Comparison of ENCODE assay signal across 1 cellular context in the genomic region with DNA sequence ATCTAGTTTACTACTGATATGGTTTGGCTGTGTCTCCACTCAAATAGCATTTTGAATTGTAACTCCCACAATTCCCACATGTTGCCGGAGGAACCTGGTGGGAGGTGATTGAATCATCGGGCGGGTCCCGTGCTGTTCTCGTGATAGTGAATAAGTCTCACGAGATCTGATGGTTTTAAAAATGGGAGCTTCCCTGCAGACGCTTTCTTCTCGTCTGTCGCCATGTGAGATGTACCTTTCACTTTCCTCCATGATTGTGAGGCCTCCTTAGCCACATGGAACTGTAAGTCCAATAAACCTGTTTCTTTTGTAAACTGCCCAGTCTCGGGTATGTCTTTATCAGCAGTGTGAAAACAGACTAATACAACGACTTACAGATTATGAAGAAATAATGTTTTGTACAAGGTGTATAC.
TF ChIP-seq lines count a peak whose summit lies in the region.

No MANE protein-coding gene starts in this region.

TF ChIP-seq in K562, 482 proteins besides CTCF, POLR2A, EP300 and RAD21 (continued from another document and continues in another):
- TF ChIP-seq, protein P1, sequence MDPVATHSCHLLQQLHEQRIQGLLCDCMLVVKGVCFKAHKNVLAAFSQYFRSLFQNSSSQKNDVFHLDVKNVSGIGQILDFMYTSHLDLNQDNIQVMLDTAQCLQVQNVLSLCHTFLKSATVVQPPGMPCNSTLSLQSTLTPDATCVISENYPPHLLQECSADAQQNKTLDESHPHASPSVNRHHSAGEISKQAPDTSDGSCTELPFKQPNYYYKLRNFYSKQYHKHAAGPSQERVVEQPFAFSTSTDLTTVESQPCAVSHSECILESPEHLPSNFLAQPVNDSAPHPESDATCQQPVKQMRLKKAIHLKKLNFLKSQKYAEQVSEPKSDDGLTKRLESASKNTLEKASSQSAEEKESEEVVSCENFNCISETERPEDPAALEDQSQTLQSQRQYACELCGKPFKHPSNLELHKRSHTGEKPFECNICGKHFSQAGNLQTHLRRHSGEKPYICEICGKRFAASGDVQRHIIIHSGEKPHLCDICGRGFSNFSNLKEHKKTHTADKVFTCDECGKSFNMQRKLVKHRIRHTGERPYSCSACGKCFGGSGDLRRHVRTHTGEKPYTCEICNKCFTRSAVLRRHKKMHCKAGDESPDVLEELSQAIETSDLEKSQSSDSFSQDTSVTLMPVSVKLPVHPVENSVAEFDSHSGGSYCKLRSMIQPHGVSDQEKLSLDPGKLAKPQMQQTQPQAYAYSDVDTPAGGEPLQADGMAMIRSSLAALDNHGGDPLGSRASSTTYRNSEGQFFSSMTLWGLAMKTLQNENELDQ (CRISPR knock-in tag; IDR thresholded peaks at IDR 0.05; ENCODE audit: borderline replicate concordance): no peak
- TF ChIP-seq, protein P2, sequence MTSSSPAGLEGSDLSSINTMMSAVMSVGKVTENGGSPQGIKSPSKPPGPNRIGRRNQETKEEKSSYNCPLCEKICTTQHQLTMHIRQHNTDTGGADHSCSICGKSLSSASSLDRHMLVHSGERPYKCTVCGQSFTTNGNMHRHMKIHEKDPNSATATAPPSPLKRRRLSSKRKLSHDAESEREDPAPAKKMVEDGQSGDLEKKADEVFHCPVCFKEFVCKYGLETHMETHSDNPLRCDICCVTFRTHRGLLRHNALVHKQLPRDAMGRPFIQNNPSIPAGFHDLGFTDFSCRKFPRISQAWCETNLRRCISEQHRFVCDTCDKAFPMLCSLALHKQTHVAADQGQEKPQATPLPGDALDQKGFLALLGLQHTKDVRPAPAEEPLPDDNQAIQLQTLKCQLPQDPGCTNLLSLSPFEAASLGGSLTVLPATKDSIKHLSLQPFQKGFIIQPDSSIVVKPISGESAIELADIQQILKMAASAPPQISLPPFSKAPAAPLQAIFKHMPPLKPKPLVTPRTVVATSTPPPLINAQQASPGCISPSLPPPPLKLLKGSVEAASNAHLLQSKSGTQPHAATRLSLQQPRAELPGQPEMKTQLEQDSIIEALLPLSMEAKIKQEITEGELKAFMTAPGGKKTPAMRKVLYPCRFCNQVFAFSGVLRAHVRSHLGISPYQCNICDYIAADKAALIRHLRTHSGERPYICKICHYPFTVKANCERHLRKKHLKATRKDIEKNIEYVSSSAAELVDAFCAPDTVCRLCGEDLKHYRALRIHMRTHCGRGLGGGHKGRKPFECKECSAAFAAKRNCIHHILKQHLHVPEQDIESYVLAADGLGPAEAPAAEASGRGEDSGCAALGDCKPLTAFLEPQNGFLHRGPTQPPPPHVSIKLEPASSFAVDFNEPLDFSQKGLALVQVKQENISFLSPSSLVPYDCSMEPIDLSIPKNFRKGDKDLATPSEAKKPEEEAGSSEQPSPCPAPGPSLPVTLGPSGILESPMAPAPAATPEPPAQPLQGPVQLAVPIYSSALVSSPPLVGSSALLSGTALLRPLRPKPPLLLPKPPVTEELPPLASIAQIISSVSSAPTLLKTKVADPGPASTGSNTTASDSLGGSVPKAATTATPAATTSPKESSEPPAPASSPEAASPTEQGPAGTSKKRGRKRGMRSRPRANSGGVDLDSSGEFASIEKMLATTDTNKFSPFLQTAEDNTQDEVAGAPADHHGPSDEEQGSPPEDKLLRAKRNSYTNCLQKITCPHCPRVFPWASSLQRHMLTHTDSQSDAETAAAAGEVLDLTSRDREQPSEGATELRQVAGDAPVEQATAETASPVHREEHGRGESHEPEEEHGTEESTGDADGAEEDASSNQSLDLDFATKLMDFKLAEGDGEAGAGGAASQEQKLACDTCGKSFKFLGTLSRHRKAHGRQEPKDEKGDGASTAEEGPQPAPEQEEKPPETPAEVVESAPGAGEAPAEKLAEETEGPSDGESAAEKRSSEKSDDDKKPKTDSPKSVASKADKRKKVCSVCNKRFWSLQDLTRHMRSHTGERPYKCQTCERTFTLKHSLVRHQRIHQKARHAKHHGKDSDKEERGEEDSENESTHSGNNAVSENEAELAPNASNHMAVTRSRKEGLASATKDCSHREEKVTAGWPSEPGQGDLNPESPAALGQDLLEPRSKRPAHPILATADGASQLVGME (CRISPR knock-in tag; IDR thresholded peaks at IDR 0.05): no peak
- TF ChIP-seq CBX3 (IDR thresholded peaks at IDR 0.05; ENCODE audit: borderline replicate concordance in 1 of 2, low read length in 2 of 2): peak in 1 of 2 experiments; percentile 49; a peak in 1 of 3 replicates
- TF ChIP-seq MAFK (IDR thresholded peaks at IDR 0.05; ENCODE audit: low read length): no peak
- TF ChIP-seq RHOXF2B (CRISPR knock-in tag; conservative IDR thresholded peaks at IDR 0.05): no peak
- no peak for TF ChIP-seq ZC3H11A (IDR thresholded peaks at IDR 0.05; ENCODE audit: low read depth, low read length)
- TF ChIP-seq, protein P3, sequence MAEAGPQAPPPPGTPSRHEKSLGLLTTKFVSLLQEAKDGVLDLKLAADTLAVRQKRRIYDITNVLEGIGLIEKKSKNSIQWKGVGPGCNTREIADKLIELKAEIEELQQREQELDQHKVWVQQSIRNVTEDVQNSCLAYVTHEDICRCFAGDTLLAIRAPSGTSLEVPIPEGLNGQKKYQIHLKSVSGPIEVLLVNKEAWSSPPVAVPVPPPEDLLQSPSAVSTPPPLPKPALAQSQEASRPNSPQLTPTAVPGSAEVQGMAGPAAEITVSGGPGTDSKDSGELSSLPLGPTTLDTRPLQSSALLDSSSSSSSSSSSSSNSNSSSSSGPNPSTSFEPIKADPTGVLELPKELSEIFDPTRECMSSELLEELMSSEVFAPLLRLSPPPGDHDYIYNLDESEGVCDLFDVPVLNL (CRISPR knock-in tag; IDR thresholded peaks at IDR 0.05; ENCODE audit: low read depth): no peak
- TF ChIP-seq FOXK2 (conservative IDR thresholded peaks at IDR 0.05 in 1 of 2, IDR thresholded peaks at IDR 0.05 in 1 of 2; ENCODE audit: low read depth in 2 of 2): 0 out of 4 replicates have a peak, but pooled peaks of 1 of the 2 experiments have one; percentile 46
- no peak for TF ChIP-seq ZBTB1 (CRISPR knock-in tag; IDR thresholded peaks at IDR 0.05; ENCODE audit: borderline replicate concordance, low read depth)
- TF ChIP-seq CHD4 (IDR thresholded peaks at IDR 0.05; ENCODE audit: insufficient read depth, insufficient replicate concordance, low read depth, low read length, poor library complexity, severe bottlenecking): no peak
- TF ChIP-seq, protein P4, sequence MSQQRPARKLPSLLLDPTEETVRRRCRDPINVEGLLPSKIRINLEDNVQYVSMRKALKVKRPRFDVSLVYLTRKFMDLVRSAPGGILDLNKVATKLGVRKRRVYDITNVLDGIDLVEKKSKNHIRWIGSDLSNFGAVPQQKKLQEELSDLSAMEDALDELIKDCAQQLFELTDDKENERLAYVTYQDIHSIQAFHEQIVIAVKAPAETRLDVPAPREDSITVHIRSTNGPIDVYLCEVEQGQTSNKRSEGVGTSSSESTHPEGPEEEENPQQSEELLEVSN (IDR thresholded peaks at IDR 0.05; ENCODE audit: borderline replicate concordance in 1 of 2, extremely low read depth in 1 of 2, insufficient read depth in 1 of 2, insufficient read length in 1 of 2, low read depth in 1 of 2, low read length in 1 of 2, poor library complexity in 1 of 2, severe bottlenecking in 1 of 2): no peak
- TF ChIP-seq SMAD4 (CRISPR knock-in tag; conservative IDR thresholded peaks at IDR 0.05): no peak
- TF ChIP-seq ZNF134 (CRISPR knock-in tag; conservative IDR thresholded peaks at IDR 0.05): no peak
- TF ChIP-seq ZNF76 (CRISPR knock-in tag; IDR thresholded peaks at IDR 0.05; ENCODE audit: borderline replicate concordance): no peak
- TF ChIP-seq ILF3 (IDR thresholded peaks at IDR 0.05; ENCODE audit: borderline replicate concordance): no peak
- TF ChIP-seq HDAC6 (IDR thresholded peaks at IDR 0.05; ENCODE audit: low read depth, low read length): no peak
- TF ChIP-seq, protein P5, sequence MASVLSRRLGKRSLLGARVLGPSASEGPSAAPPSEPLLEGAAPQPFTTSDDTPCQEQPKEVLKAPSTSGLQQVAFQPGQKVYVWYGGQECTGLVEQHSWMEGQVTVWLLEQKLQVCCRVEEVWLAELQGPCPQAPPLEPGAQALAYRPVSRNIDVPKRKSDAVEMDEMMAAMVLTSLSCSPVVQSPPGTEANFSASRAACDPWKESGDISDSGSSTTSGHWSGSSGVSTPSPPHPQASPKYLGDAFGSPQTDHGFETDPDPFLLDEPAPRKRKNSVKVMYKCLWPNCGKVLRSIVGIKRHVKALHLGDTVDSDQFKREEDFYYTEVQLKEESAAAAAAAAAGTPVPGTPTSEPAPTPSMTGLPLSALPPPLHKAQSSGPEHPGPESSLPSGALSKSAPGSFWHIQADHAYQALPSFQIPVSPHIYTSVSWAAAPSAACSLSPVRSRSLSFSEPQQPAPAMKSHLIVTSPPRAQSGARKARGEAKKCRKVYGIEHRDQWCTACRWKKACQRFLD (CRISPR knock-in tag; IDR thresholded peaks at IDR 0.05): no peak
- no peak for TF ChIP-seq ZNF41 (CRISPR knock-in tag; conservative IDR thresholded peaks at IDR 0.05)
- TF ChIP-seq HSF4 (CRISPR knock-in tag; IDR thresholded peaks at IDR 0.05; ENCODE audit: borderline replicate concordance): no peak
- no peak for TF ChIP-seq EHMT2 (IDR thresholded peaks at IDR 0.05)
- TF ChIP-seq C11orf30 (IDR thresholded peaks at IDR 0.05; ENCODE audit: low read depth): no peak
- TF ChIP-seq ESRRA (IDR thresholded peaks at IDR 0.05; ENCODE audit: borderline replicate concordance, low read depth): no peak
- TF ChIP-seq BRD4 (IDR thresholded peaks at IDR 0.05): 0 out of 2 replicates have a peak, but pooled peaks have one; percentile 38
- TF ChIP-seq POLR2H (tag; IDR thresholded peaks at IDR 0.05; ENCODE audit: low read depth): peak; percentile 95
- no peak for TF ChIP-seq NELFE (IDR thresholded peaks at IDR 0.05; ENCODE audit: insufficient read depth, insufficient read length)
- TF ChIP-seq MBD2 (IDR thresholded peaks at IDR 0.05; ENCODE audit: borderline replicate concordance, low read depth): no peak
- TF ChIP-seq ZNF143 (CRISPR knock-in tag; IDR thresholded peaks at IDR 0.05): no peak
- TF ChIP-seq ZFX (CRISPR knock-in tag; IDR thresholded peaks at IDR 0.05): peak; percentile 69
- TF ChIP-seq MTA2 (IDR thresholded peaks at IDR 0.05; ENCODE audit: low read depth): no peak
- TF ChIP-seq JUND (IDR thresholded peaks at IDR 0.05; ENCODE audit: borderline replicate concordance, low read depth, low read length): peak; percentile 64
- TF ChIP-seq JUND (tag; IDR thresholded peaks at IDR 0.05; ENCODE audit: borderline replicate concordance, low read depth, low read length): peak; percentile 34; the same call in 1 of the 3 replicates
- TF ChIP-seq EP400 (IDR thresholded peaks at IDR 0.05): peak; percentile 89
- no peak for TF ChIP-seq HMG20B (CRISPR knock-in tag; IDR thresholded peaks at IDR 0.05)
- TF ChIP-seq SMARCE1 (IDR thresholded peaks at IDR 0.05): no peak
- no peak for TF ChIP-seq LEF1 (IDR thresholded peaks at IDR 0.05)
- no peak for TF ChIP-seq DDX20 (tag; IDR thresholded peaks at IDR 0.05; ENCODE audit: low read depth)
- no peak for TF ChIP-seq ZNF696 (CRISPR knock-in tag; conservative IDR thresholded peaks at IDR 0.05)
- no peak for TF ChIP-seq ZSCAN32 (CRISPR knock-in tag; IDR thresholded peaks at IDR 0.05)
- TF ChIP-seq, protein P6, sequence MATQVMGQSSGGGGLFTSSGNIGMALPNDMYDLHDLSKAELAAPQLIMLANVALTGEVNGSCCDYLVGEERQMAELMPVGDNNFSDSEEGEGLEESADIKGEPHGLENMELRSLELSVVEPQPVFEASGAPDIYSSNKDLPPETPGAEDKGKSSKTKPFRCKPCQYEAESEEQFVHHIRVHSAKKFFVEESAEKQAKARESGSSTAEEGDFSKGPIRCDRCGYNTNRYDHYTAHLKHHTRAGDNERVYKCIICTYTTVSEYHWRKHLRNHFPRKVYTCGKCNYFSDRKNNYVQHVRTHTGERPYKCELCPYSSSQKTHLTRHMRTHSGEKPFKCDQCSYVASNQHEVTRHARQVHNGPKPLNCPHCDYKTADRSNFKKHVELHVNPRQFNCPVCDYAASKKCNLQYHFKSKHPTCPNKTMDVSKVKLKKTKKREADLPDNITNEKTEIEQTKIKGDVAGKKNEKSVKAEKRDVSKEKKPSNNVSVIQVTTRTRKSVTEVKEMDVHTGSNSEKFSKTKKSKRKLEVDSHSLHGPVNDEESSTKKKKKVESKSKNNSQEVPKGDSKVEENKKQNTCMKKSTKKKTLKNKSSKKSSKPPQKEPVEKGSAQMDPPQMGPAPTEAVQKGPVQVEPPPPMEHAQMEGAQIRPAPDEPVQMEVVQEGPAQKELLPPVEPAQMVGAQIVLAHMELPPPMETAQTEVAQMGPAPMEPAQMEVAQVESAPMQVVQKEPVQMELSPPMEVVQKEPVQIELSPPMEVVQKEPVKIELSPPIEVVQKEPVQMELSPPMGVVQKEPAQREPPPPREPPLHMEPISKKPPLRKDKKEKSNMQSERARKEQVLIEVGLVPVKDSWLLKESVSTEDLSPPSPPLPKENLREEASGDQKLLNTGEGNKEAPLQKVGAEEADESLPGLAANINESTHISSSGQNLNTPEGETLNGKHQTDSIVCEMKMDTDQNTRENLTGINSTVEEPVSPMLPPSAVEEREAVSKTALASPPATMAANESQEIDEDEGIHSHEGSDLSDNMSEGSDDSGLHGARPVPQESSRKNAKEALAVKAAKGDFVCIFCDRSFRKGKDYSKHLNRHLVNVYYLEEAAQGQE (CRISPR knock-in tag; IDR thresholded peaks at IDR 0.05; ENCODE audit: low read depth): no peak
- peak; percentile 77; the same call in 1 of the 2 replicates for TF ChIP-seq NFRKB (IDR thresholded peaks at IDR 0.05; ENCODE audit: low read depth)
- no peak for TF ChIP-seq ZNF217 (CRISPR knock-in tag; IDR thresholded peaks at IDR 0.05)
- TF ChIP-seq ILK (tag; IDR thresholded peaks at IDR 0.05; ENCODE audit: borderline replicate concordance, low read depth): no peak
- TF ChIP-seq, protein P7, sequence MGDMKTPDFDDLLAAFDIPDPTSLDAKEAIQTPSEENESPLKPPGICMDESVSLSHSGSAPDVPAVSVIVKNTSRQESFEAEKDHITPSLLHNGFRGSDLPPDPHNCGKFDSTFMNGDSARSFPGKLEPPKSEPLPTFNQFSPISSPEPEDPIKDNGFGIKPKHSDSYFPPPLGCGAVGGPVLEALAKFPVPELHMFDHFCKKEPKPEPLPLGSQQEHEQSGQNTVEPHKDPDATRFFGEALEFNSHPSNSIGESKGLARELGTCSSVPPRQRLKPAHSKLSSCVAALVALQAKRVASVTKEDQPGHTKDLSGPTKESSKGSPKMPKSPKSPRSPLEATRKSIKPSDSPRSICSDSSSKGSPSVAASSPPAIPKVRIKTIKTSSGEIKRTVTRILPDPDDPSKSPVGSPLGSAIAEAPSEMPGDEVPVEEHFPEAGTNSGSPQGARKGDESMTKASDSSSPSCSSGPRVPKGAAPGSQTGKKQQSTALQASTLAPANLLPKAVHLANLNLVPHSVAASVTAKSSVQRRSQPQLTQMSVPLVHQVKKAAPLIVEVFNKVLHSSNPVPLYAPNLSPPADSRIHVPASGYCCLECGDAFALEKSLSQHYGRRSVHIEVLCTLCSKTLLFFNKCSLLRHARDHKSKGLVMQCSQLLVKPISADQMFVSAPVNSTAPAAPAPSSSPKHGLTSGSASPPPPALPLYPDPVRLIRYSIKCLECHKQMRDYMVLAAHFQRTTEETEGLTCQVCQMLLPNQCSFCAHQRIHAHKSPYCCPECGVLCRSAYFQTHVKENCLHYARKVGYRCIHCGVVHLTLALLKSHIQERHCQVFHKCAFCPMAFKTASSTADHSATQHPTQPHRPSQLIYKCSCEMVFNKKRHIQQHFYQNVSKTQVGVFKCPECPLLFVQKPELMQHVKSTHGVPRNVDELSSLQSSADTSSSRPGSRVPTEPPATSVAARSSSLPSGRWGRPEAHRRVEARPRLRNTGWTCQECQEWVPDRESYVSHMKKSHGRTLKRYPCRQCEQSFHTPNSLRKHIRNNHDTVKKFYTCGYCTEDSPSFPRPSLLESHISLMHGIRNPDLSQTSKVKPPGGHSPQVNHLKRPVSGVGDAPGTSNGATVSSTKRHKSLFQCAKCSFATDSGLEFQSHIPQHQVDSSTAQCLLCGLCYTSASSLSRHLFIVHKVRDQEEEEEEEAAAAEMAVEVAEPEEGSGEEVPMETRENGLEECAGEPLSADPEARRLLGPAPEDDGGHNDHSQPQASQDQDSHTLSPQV (IDR thresholded peaks at IDR 0.05): 0 out of 2 replicates have a peak, but pooled peaks have one; percentile 24
- TF ChIP-seq CHD2 (IDR thresholded peaks at IDR 0.05; ENCODE audit: low read depth, low read length): peak; percentile 95
